1 cellular context compared by ENCODE assay signal in genomic region chr14:105139831-105140239, GRCh38.
TF ChIP-seq lines count a peak whose summit lies in the region.

No MANE protein-coding gene starts in this region.

TF ChIP-seq in HEK293, 187 proteins besides CTCF, POLR2A, EP300 and RAD21 (continued from another document):
- TF ChIP-seq, protein P1, sequence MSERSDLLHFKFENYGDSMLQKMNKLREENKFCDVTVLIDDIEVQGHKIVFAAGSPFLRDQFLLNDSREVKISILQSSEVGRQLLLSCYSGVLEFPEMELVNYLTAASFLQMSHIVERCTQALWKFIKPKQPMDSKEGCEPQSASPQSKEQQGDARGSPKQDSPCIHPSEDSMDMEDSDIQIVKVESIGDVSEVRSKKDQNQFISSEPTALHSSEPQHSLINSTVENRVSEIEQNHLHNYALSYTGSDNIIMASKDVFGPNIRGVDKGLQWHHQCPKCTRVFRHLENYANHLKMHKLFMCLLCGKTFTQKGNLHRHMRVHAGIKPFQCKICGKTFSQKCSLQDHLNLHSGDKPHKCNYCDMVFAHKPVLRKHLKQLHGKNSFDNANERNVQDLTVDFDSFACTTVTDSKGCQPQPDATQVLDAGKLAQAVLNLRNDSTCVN (tag by site-specific recombination; optimal IDR thresholded peaks at IDR 0.05): no peak
- TF ChIP-seq ZSCAN30 (tag by site-specific recombination; IDR thresholded peaks at IDR 0.05) (no peak), ZNF830 (tag by site-specific recombination; IDR thresholded peaks at IDR 0.05; ENCODE audit: low read depth) (no peak), ZNF211 (tag by site-specific recombination; IDR thresholded peaks at IDR 0.05; ENCODE audit: low read depth) (no peak), SETDB1 (IDR thresholded peaks at IDR 0.05; ENCODE audit: insufficient read length, low read length) (peak; percentile 66), ZNF580 (tag by site-specific recombination; IDR thresholded peaks at IDR 0.05) (peak; percentile 74; the same call in 1 of the 2 replicates), ZNF16 (tag by site-specific recombination; IDR thresholded peaks at IDR 0.05; ENCODE audit: low read depth) (no peak), ZNF214 (tag by site-specific recombination; IDR thresholded peaks at IDR 0.05; ENCODE audit: borderline replicate concordance) (no peak), PRDM1 (tag by site-specific recombination; IDR thresholded peaks at IDR 0.05) (no peak), ZNF404 (tag by site-specific recombination; IDR thresholded peaks at IDR 0.05) (no peak), ZNF513 (tag by site-specific recombination; IDR thresholded peaks at IDR 0.05) (no peak), ZNF610 (tag by site-specific recombination; IDR thresholded peaks at IDR 0.05; ENCODE audit: borderline replicate concordance) (0 out of 2 replicates have a peak, but pooled peaks have one; percentile 40), BCL11A (tag by site-specific recombination; IDR thresholded peaks at IDR 0.05; ENCODE audit: low read depth) (no peak), PRDM6 (tag by site-specific recombination; IDR thresholded peaks at IDR 0.05) (no peak), ZNF791 (tag by site-specific recombination; IDR thresholded peaks at IDR 0.05) (no peak), ZNF121 (tag by site-specific recombination; IDR thresholded peaks at IDR 0.05) (0 out of 2 replicates have a peak, but pooled peaks have one; percentile 47), ZNF621 (tag by site-specific recombination; IDR thresholded peaks at IDR 0.05) (no peak), ZNF677 (tag by site-specific recombination; IDR thresholded peaks at IDR 0.05) (no peak), REST (tag by site-specific recombination; IDR thresholded peaks at IDR 0.05) (no peak), ZNF175 (tag by site-specific recombination; IDR thresholded peaks at IDR 0.05) (no peak), ZNF558 (tag by site-specific recombination; IDR thresholded peaks at IDR 0.05) (no peak), ZNF426 (tag by site-specific recombination; IDR thresholded peaks at IDR 0.05) (no peak), KLF1 (tag by site-specific recombination; IDR thresholded peaks at IDR 0.05) (no peak), ZNF792 (tag by site-specific recombination; IDR thresholded peaks at IDR 0.05) (no peak)
- TF ChIP-seq, protein P2, sequence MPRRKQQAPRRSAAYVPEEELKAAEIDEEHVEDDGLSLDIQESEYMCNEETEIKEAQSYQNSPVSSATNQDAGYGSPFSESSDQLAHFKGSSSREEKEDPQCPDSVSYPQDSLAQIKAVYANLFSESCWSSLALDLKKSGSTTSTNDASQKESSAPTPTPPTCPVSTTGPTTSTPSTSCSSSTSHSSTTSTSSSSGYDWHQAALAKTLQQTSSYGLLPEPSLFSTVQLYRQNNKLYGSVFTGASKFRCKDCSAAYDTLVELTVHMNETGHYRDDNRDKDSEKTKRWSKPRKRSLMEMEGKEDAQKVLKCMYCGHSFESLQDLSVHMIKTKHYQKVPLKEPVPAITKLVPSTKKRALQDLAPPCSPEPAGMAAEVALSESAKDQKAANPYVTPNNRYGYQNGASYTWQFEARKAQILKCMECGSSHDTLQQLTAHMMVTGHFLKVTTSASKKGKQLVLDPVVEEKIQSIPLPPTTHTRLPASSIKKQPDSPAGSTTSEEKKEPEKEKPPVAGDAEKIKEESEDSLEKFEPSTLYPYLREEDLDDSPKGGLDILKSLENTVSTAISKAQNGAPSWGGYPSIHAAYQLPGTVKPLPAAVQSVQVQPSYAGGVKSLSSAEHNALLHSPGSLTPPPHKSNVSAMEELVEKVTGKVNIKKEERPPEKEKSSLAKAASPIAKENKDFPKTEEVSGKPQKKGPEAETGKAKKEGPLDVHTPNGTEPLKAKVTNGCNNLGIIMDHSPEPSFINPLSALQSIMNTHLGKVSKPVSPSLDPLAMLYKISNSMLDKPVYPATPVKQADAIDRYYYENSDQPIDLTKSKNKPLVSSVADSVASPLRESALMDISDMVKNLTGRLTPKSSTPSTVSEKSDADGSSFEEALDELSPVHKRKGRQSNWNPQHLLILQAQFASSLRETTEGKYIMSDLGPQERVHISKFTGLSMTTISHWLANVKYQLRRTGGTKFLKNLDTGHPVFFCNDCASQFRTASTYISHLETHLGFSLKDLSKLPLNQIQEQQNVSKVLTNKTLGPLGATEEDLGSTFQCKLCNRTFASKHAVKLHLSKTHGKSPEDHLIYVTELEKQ (tag by site-specific recombination; IDR thresholded peaks at IDR 0.05; ENCODE audit: borderline replicate concordance): no peak
- TF ChIP-seq, protein P3, sequence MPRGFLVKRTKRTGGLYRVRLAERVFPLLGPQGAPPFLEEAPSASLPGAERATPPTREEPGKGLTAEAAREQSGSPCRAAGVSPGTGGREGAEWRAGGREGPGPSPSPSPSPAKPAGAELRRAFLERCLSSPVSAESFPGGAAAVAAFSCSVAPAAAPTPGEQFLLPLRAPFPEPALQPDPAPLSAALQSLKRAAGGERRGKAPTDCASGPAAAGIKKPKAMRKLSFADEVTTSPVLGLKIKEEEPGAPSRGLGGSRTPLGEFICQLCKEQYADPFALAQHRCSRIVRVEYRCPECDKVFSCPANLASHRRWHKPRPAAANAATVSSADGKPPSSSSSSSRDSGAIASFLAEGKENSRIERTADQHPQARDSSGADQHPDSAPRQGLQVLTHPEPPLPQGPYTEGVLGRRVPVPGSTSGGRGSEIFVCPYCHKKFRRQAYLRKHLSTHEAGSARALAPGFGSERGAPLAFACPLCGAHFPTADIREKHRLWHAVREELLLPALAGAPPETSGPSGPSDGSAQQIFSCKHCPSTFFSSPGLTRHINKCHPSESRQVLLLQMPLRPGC (tag by site-specific recombination; IDR thresholded peaks at IDR 0.05): no peak
- TF ChIP-seq, protein P4, sequence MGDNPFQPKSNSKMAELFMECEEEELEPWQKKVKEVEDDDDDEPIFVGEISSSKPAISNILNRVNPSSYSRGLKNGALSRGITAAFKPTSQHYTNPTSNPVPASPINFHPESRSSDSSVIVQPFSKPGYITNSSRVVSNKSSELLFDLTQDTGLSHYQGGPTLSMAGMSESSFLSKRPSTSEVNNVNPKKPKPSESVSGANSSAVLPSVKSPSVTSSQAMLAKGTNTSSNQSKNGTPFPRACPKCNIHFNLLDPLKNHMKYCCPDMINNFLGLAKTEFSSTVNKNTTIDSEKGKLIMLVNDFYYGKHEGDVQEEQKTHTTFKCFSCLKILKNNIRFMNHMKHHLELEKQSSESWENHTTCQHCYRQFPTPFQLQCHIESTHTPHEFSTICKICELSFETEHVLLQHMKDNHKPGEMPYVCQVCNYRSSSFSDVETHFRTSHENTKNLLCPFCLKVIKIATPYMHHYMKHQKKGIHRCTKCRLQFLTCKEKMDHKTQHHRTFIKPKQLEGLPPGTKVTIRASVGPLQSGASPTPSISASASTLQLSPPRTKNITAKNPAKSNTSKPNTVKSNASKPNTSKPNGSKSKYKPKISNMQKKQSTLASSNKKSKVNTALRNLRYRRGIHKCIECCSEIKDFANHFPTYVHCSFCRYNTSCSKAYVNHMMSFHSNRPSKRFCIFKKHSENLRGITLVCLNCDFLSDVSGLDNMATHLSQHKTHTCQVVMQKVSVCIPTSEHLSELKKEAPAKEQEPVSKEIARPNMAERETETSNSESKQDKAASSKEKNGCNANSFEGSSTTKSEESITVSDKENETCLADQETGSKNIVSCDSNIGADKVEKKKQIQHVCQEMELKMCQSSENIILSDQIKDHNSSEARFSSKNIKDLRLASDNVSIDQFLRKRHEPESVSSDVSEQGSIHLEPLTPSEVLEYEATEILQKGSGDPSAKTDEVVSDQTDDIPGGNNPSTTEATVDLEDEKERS (tag by site-specific recombination; IDR thresholded peaks at IDR 0.05): peak; percentile 98
- TF ChIP-seq, protein P5, sequence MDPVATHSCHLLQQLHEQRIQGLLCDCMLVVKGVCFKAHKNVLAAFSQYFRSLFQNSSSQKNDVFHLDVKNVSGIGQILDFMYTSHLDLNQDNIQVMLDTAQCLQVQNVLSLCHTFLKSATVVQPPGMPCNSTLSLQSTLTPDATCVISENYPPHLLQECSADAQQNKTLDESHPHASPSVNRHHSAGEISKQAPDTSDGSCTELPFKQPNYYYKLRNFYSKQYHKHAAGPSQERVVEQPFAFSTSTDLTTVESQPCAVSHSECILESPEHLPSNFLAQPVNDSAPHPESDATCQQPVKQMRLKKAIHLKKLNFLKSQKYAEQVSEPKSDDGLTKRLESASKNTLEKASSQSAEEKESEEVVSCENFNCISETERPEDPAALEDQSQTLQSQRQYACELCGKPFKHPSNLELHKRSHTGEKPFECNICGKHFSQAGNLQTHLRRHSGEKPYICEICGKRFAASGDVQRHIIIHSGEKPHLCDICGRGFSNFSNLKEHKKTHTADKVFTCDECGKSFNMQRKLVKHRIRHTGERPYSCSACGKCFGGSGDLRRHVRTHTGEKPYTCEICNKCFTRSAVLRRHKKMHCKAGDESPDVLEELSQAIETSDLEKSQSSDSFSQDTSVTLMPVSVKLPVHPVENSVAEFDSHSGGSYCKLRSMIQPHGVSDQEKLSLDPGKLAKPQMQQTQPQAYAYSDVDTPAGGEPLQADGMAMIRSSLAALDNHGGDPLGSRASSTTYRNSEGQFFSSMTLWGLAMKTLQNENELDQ (tag by site-specific recombination; IDR thresholded peaks at IDR 0.05; ENCODE audit: low read depth): no peak
